In the genomic region with DNA sequence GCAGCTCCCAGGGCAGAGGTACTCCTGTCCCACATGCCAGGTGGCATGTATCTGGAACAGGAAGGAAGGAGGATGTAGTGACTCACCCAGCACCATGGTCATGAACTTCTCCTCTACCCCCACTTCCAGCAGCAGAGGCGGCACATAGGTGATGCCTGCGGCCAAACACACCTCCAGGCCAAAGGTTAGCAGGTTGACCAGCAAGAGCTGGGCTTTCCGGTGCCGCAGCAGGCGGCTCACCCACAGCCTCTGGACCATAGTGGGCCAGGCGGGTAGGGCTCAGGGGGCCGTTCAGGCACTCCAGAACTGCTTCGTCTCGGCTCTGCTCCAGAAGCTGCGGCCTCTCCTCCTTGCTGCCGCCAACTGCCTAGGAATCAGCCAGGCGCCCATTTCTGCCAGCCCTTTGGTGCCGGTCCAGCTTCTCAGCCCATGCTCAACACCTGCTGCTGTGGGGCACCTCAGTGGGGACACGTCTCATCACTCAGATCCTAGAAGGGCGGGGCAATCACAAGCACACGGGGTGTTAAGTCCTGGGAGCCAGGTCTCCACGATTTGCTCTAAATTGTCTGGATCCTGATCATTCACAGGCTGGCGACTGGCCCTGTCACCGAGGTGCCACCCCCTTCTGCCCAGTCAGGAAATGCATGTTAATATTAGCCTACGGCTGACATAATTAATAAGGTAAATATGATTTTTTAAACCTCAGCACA, we compare ENCODE assay signal across 10 cellular contexts. TPM values are rescaled to one million over a fixed set of nuclear protein-coding genes. Genes with fewer than 3 reads are reported as not detected.
DNase-seq lines count a peak whose midpoint lies in the region; TF ChIP-seq lines count a peak whose summit lies in the region.
"Had no signal": no experiment of that assay in that cellular context is flagged by ENCODE, and none has a peak within 500 bp of the region (broad histone marks: within the 10 kb centered on the region; RNA-seq: fewer than 3 reads in every experiment).

No MANE protein-coding gene starts in this region.

- H3F3A ChIP-seq in MM.1S (ENCODE audit: insufficient read depth, low read length): no peaks in the 10 kb centered on the region

- peak overlapping the region; percentile 54 to 77 (median 68) for H3K27ac ChIP-seq in Peyer's patch
- H3K27ac ChIP-seq in skeletal muscle tissue (ENCODE audit: low read depth, low read length): peak overlapping the region; percentile 12
- H3K27ac ChIP-seq in vagina: no peak overlapping the region
- H3K27ac ChIP-seq in MM.1S (ENCODE audit: low read length): no peak overlapping the region
- H3K27ac ChIP-seq: SJCRH30 had no signal

- no peaks in the 10 kb centered on the region for H3K79me2 ChIP-seq in MM.1S (ENCODE audit: low read length)

- no peak for TF ChIP-seq CTCF in Peyer's patch (IDR thresholded peaks at IDR 0.05)
- TF ChIP-seq CTCF in epithelial cell of esophagus (IDR thresholded peaks at IDR 0.05; ENCODE audit: insufficient read depth, low read depth, low read length, missing control alignments): no peak
- TF ChIP-seq CTCF in vagina (IDR thresholded peaks at IDR 0.05): no peak
- TF ChIP-seq CTCF in MM.1S (IDR thresholded peaks at IDR 0.05; ENCODE audit: low read length): no peak

- TF ChIP-seq POLR2A in Peyer's patch (IDR thresholded peaks at IDR 0.05) (peak in 1 of 2 donors; percentile 16), vagina (IDR thresholded peaks at IDR 0.05) (no peak)

- no peaks in the 10 kb centered on the region for H4K20me1 ChIP-seq in MM.1S (ENCODE audit: insufficient read depth, low read length)

- H3K9me2 ChIP-seq in MM.1S (replicated peaks; ENCODE audit: insufficient read depth, low read length): no peaks in the 10 kb centered on the region

- DNase-seq in HK-2 (ENCODE audit: unreplicated experiment) (peak; percentile 38), Peyer's patch (peak in 2 of 3 donors; percentile 72 to 79), epithelial cell of esophagus (ENCODE audit: low read depth) (peak; percentile 69), vagina (ENCODE audit: extremely low spot score in 2 of 2) (no peak), MM.1S (no peak), hepatic stellate cell (ENCODE audit: low spot score) (no peak)
- DNase-seq: activated CD8-positive, alpha-beta memory T cell treated with anti-CD3 and anti-CD28 coated beads, Interleukin-2, amount 10 ng/mL, durations not matched to agents 7 days and 5 days; nephron progenitor cell; SJCRH30 had no signal

- no peaks in the 10 kb centered on the region for H3K27me3 ChIP-seq in Peyer's patch
- peaks cover 0 to 9% (median 0%) of the 10 kb centered on the region in 3 donors for H3K27me3 ChIP-seq in skeletal muscle tissue (ENCODE audit: control insufficient read depth in 3 of 3, insufficient read depth in 3 of 3, low read length in 3 of 3)
- H3K27me3 ChIP-seq in vagina: no peaks in the 10 kb centered on the region
- peaks cover 93% of the 10 kb centered on the region for H3K27me3 ChIP-seq in MM.1S (replicated peaks; ENCODE audit: insufficient read depth, low read length)
- H3K27me3 ChIP-seq: SJCRH30 had no signal

- H3K4me3 ChIP-seq in Peyer's patch (peak overlapping the region in 1 of 4 donors; percentile 20), epithelial cell of esophagus (ENCODE audit: low read length) (no peak overlapping the region), skeletal muscle tissue (ENCODE audit: low read length in 3 of 3) (no peak overlapping the region), vagina (no peak overlapping the region), MM.1S (ENCODE audit: low read length) (no peak overlapping the region)
- H3K4me3 ChIP-seq: SJCRH30 had no signal

- H3K4me1 ChIP-seq in Peyer's patch (peaks cover 0 to 58% (median 29%) of the 10 kb centered on the region in 4 donors), skeletal muscle tissue (ENCODE audit: control insufficient read depth in 3 of 3, insufficient read depth in 3 of 3, low read length in 3 of 3) (peaks cover 3 to 43% (median 22%) of the 10 kb centered on the region in 3 donors), vagina (peaks cover 12% of the 10 kb centered on the region), MM.1S (ENCODE audit: low read length) (no peaks in the 10 kb centered on the region)

- H2AFZ ChIP-seq in MM.1S (ENCODE audit: low read length): no peak overlapping the region

- H3K4me2 ChIP-seq in MM.1S (ENCODE audit: low read depth, low read length): no peak overlapping the region

- intact Hi-C loops in vagina (cut with DNase I): loop anchor here (5.0 kb wide), 1 partner anchor 48 kb away; no protein-coding TSS in a partner anchor

- H3K9me3 ChIP-seq in Peyer's patch: no peaks in the 10 kb centered on the region
- H3K9me3 ChIP-seq in skeletal muscle tissue (ENCODE audit: control insufficient read depth in 3 of 3, low read length in 3 of 3): no peaks in the 10 kb centered on the region
- no peaks in the 10 kb centered on the region for H3K9me3 ChIP-seq in vagina
- H3K9me3 ChIP-seq in MM.1S (replicated peaks; ENCODE audit: insufficient read depth, low read length): no peaks in the 10 kb centered on the region
- H3K9me3 ChIP-seq: SJCRH30 had no signal

- H3K9ac ChIP-seq in skeletal muscle tissue (ENCODE audit: low read depth in 1 of 3, low read length in 3 of 3) (peak overlapping the region in 1 of 3 donors; percentile 25), MM.1S (ENCODE audit: low read length) (no peak overlapping the region)

- H3K36me3 ChIP-seq in Peyer's patch: peaks cover 0 to 7% (median 0%) of the 10 kb centered on the region in 3 donors
- peaks cover 0 to 4% (median 0%) of the 10 kb centered on the region in 3 donors for H3K36me3 ChIP-seq in skeletal muscle tissue (ENCODE audit: control insufficient read depth in 3 of 3, insufficient read depth in 3 of 3, low read length in 3 of 3)
- no peaks in the 10 kb centered on the region for H3K36me3 ChIP-seq in vagina
- no peaks in the 10 kb centered on the region for H3K36me3 ChIP-seq in MM.1S (replicated peaks; ENCODE audit: insufficient read depth, low read length)
- H3K36me3 ChIP-seq: SJCRH30 had no signal

RNA-seq across cellular contexts. Expression of a gene that starts 15.8 kb away (rescaled TPM):
- total RNA-seq in Peyer's patch: 10 to 100 TPM in 2 of 4 donors, 1 to 10 TPM in 2; 7.4 to 16.0 (median 11.2) TPM
- total RNA-seq in skeletal muscle tissue: 2.1 TPM
- total RNA-seq in vagina: 0.25 TPM
- total RNA-seq: activated CD8-positive, alpha-beta memory T cell treated with anti-CD3 and anti-CD28 coated beads, Interleukin-2, amount 10 ng/mL, durations not matched to agents 7 days and 5 days had no signal

RNA-seq across cellular contexts. Expression of a gene that starts 32.7 kb away (rescaled TPM):
- total RNA-seq in Peyer's patch (10 to 100 TPM; 16.6 to 66.8 (median 23.7) TPM), skeletal muscle tissue (13.6 TPM), vagina (24.1 TPM)

Comparison
In these comparisons a context has a peak if more than half of its experiments do, and no peak if none do; other contexts are left out.
1. DNase-seq: peak in HK-2 (single experiment), Peyer's patch (2 of 3) and epithelial cell of esophagus (single experiment); none in vagina (0 of 2), MM.1S (single experiment) and hepatic stellate cell (single experiment).
2. H3K27ac ChIP-seq: peak in Peyer's patch (4 of 4) and skeletal muscle tissue (single experiment); none in vagina (single experiment) and MM.1S (single experiment).